In genomic region chrX:153934473-153935325, GRCh38 we compare ENCODE assay signal across 8 cellular contexts. TPM values are rescaled to one million over a fixed set of nuclear protein-coding genes. Genes with fewer than 3 reads are reported as not detected.
DNase-seq lines count a peak whose midpoint lies in the region; ATAC-seq and TF ChIP-seq lines count a peak whose summit lies in the region.

NAA10 (minus strand) TSS chrX:153935037; CDS start chrX:153934904, 133 bp downstream.

- POLR2A ChIA-PET in A673 (lab: Charles Lee; ENCODE audit: low non-redundant PET) = interaction anchor here (0.6 kb wide), 1 partner anchor 163 kb away, joined by 3 read pairs; the partner anchor contains the start of gene MECP2

- H3K27ac ChIP-seq in A673 (ENCODE audit: low read depth, low read length, poor library complexity, severe bottlenecking) (peak within 1 kb of the TSS; percentile 76), WERI-Rb-1 (peak within 1 kb of the TSS; percentile 74)

- DNase-seq in A673 (ENCODE audit: low spot score) (peak; percentile 73), NCI-H2107 (lab: John Stamatoyannopoulos, UW) (peak; percentile 68), WERI-Rb-1 (peak; percentile 81), choroid plexus epithelial cell (ENCODE audit: low read depth) (peak; percentile 69), kidney epithelial cell (ENCODE audit: low read depth) (no peak)
- peak; percentile 70 for DNase-seq in stimulated activated CD4-positive, alpha-beta T cell treated with anti-CD3 and anti-CD28 coated beads, Interleukin-12 subunit alpha, Interleukin-12 subunit beta, amount 100 ng/mL, for 4 hours

- H3K9me3 ChIP-seq in A673 (ENCODE audit: low read depth, low read length, poor library complexity, severe bottlenecking) = no peaks in the 10 kb centered on the region
- H3K9me3 ChIP-seq in WERI-Rb-1 (ENCODE audit: severe bottlenecking) = peaks cover 3% of the 10 kb centered on the region

- intact Hi-C loops in A673 (cut with micrococcal nuclease; ENCODE audit: unreplicated experiment) = no loop called here

- peak within 1 kb of the TSS; percentile 60 for H3K4me3 ChIP-seq in A673 (ENCODE audit: low read depth, low read length, poor library complexity, severe bottlenecking)
- peak within 1 kb of the TSS; percentile 74 for H3K4me3 ChIP-seq in WERI-Rb-1 (ENCODE audit: low read depth, low read length)
- peak within 1 kb of the TSS; percentile 70 for H3K4me3 ChIP-seq in choroid plexus epithelial cell (ENCODE audit: low read depth, low read length)
- peak within 1 kb of the TSS; percentile 73 for H3K4me3 ChIP-seq in kidney epithelial cell (ENCODE audit: low read depth, low read length)

- TF ChIP-seq CTCF in A673 (conservative IDR thresholded peaks at IDR 0.05; ENCODE audit: low read depth, low read length) = no peak
- no peak for TF ChIP-seq CTCF in WERI-Rb-1 (IDR thresholded peaks at IDR 0.05; ENCODE audit: low read depth, low read length)
- no peak for TF ChIP-seq CTCF in choroid plexus epithelial cell (conservative IDR thresholded peaks at IDR 0.05; ENCODE audit: low read depth, low read length)
- TF ChIP-seq CTCF in kidney epithelial cell (IDR thresholded peaks at IDR 0.05; ENCODE audit: insufficient read depth, low read length, poor library complexity, severe bottlenecking) = no peak

- H3K36me3 ChIP-seq in A673 (ENCODE audit: insufficient read depth, low read length, poor library complexity, severe bottlenecking) (no peaks in the 10 kb centered on the region), WERI-Rb-1 (peaks cover 38% of the 10 kb centered on the region), kidney epithelial cell (ENCODE audit: control insufficient read depth, insufficient read depth, low read length) (no peaks in the 10 kb centered on the region)

- no peaks in the 10 kb centered on the region for H3K4me1 ChIP-seq in A673 (ENCODE audit: insufficient read depth, low read length, poor library complexity, severe bottlenecking)

- peak; percentile 64 for TF ChIP-seq POLR2A in GM18505 (IDR thresholded peaks at IDR 0.05; ENCODE audit: borderline replicate concordance, extremely low read depth, insufficient read depth, insufficient read length)

- H3K27me3 ChIP-seq in A673 (replicated peaks; ENCODE audit: insufficient read depth, low read depth, low read length, poor library complexity) = no peaks in the 10 kb centered on the region
- peaks cover 16% of the 10 kb centered on the region for H3K27me3 ChIP-seq in WERI-Rb-1 (ENCODE audit: insufficient read depth, low read depth, severe bottlenecking)
- no peaks in the 10 kb centered on the region for H3K27me3 ChIP-seq in kidney epithelial cell (ENCODE audit: control insufficient read depth, insufficient read depth, low read length)

- ATAC-seq in GM18505 (IDR thresholded peaks at IDR 0.05; ENCODE audit: unreplicated experiment) = peak; percentile 79
- ATAC-seq in HG02885 (IDR thresholded peaks at IDR 0.05; ENCODE audit: poor library complexity, unreplicated experiment) = peak; percentile 92

- CTCF ChIA-PET in A673 (lab: Charles Lee) = no interaction called here

- no TSS peak for BruUV-seq in A673 (replicated peaks; lab: Mats Ljungman, UMichigan)

RNA-seq across cellular contexts. Expression of gene NAA10, which starts in this region (rescaled TPM):
- total RNA-seq in A673 (2021) (136 and 140 TPM in 2 replicates), kidney epithelial cell (139 and 141 TPM in 2 replicates)
